12 cellular contexts compared by ENCODE assay signal in the genomic region with DNA sequence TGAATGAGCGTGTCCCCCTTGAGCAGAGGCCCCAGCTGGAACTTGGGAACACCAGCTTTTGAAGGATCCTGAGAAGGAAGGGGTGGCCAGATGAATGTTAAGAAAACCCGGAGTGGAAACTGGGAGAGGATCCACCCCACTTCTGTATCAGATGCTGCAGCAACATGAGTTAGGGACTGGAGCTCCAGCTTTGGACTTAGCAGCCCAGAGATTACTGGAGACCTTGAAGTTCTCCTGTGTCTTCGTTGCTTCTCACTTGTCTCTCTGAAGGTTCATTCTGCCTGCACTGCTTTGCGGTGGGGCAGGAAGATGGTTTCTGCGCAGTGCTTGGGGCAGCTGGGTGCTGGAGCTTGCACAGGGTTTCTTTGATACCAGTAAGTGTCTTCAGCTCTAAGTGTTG. TPM values are rescaled to one million over a fixed set of nuclear protein-coding genes. Genes with fewer than 3 reads are reported as not detected.
DNase-seq lines count a peak whose midpoint lies in the region; ATAC-seq and TF ChIP-seq lines count a peak whose summit lies in the region.
"Had no signal": no experiment of that assay in that cellular context is flagged by ENCODE, and none has a peak within 500 bp of the region (broad histone marks: within the 10 kb centered on the region; RNA-seq: fewer than 3 reads in every experiment).

No MANE protein-coding gene starts in this region.

- CTCF ChIA-PET in CD4-positive, alpha-beta T cell (lab: Charles Lee), result no interaction called here

- H3K27ac Mint-ChIP-seq in activated naive CD8-positive, alpha-beta T cell treated with anti-CD3 and anti-CD28 coated beads for 36 hours, result peak overlapping the region; percentile 26
- no peak overlapping the region for H3K27ac Mint-ChIP-seq in HFFc6
- no peak overlapping the region for H3K27ac Mint-ChIP-seq in CD4-positive, alpha-beta T cell

- H2AFZ ChIP-seq in Loucy (ENCODE audit: low read length), result no peak overlapping the region

- H3K9me2 ChIP-seq in Loucy (replicated peaks; ENCODE audit: low read depth, low read length), result no peaks in the 10 kb centered on the region

- H3K36me3 Mint-ChIP-seq in activated naive CD8-positive, alpha-beta T cell treated with anti-CD3 and anti-CD28 coated beads for 36 hours, result peaks cover 31% of the 10 kb centered on the region
- H3K36me3 Mint-ChIP-seq in HFFc6 (ENCODE audit: low read depth), result peaks cover 19% of the 10 kb centered on the region; the same call in 1 of the 2 replicates
- H3K36me3 Mint-ChIP-seq in CD4-positive, alpha-beta T cell (ENCODE audit: low read depth), result peaks cover 71% of the 10 kb centered on the region

- no peaks in the 10 kb centered on the region for H3K9me3 ChIP-seq in Loucy (ENCODE audit: insufficient read depth, low read depth, low read length)
- H3K9me3 ChIP-seq in iPS-15b (ENCODE audit: control insufficient read depth, insufficient read depth, low read length), result no peaks in the 10 kb centered on the region
- H3K9me3 ChIP-seq in CD4-positive, alpha-beta T cell (ENCODE audit: control insufficient read depth, low read length), result no peaks in the 10 kb centered on the region
- H3K9me3 ChIP-seq: colonic mucosa, right atrium auricular region had no signal

- TF ChIP-seq CTCF in Loucy (conservative IDR thresholded peaks at IDR 0.05; ENCODE audit: low read length), result no peak
- no peak for TF ChIP-seq CTCF in HFFc6 (IDR thresholded peaks at IDR 0.05)
- TF ChIP-seq CTCF in CD4-positive, alpha-beta T cell (IDR thresholded peaks at IDR 0.05), result no peak

- H3K9me3 Mint-ChIP-seq in activated naive CD8-positive, alpha-beta T cell treated with anti-CD3 and anti-CD28 coated beads for 36 hours, result no peaks in the 10 kb centered on the region
- no peaks in the 10 kb centered on the region for H3K9me3 Mint-ChIP-seq in HFFc6
- no peaks in the 10 kb centered on the region for H3K9me3 Mint-ChIP-seq in CD4-positive, alpha-beta T cell

- H3K27ac ChIP-seq in CD4-positive, alpha-beta T cell (ENCODE audit: low read depth, low read length), result no peak overlapping the region
- H3K27ac ChIP-seq: colonic mucosa, right atrium auricular region, RWPE1 had no signal

- peaks cover 65% of the 10 kb centered on the region for H4K20me1 ChIP-seq in Loucy (ENCODE audit: insufficient read depth, low read length, poor library complexity, severe bottlenecking)

- H3F3A ChIP-seq in Loucy (ENCODE audit: low read depth), result no peaks in the 10 kb centered on the region

- no peak overlapping the region for H3K9ac ChIP-seq in Loucy (ENCODE audit: low read depth, low read length, poor library complexity, severe bottlenecking)
- H3K9ac ChIP-seq in iPS-15b (ENCODE audit: low read depth, low read length), result no peak overlapping the region

- H3K4me2 ChIP-seq in Loucy (ENCODE audit: low read depth, low read length, poor library complexity, severe bottlenecking), result peak overlapping the region; percentile 13

- peak; percentile 46 for DNase-seq in EH (ENCODE audit: low read depth)
- DNase-seq in activated naive CD8-positive, alpha-beta T cell treated with anti-CD3 and anti-CD28 coated beads for 36 hours, result no peak
- no peak for DNase-seq in HFFc6
- DNase-seq in CD4-positive, alpha-beta T cell, result no peak
- DNase-seq in NOMO-1 (lab: John Stamatoyannopoulos, UW; ENCODE audit: unreplicated experiment in 2 of 2), result no peak
- DNase-seq: colonic mucosa, GF-D8 had no signal

- H3K4me3 Mint-ChIP-seq in activated naive CD8-positive, alpha-beta T cell treated with anti-CD3 and anti-CD28 coated beads for 36 hours, result no peak overlapping the region
- no peak overlapping the region for H3K4me3 Mint-ChIP-seq in HFFc6
- no peak overlapping the region for H3K4me3 Mint-ChIP-seq in CD4-positive, alpha-beta T cell

- peaks cover 96% of the 10 kb centered on the region for H3K79me2 ChIP-seq in Loucy (ENCODE audit: insufficient read depth, low read length)

- no peak for ATAC-seq in HG02870 (IDR thresholded peaks at IDR 0.05; ENCODE audit: unreplicated experiment)
- ATAC-seq in CD4-positive, alpha-beta T cell (ENCODE audit: poor library complexity), result no peak

- no peaks in the 10 kb centered on the region for H3K27me3 Mint-ChIP-seq in activated naive CD8-positive, alpha-beta T cell treated with anti-CD3 and anti-CD28 coated beads for 36 hours
- no peaks in the 10 kb centered on the region; the same call in 1 of the 2 replicates for H3K27me3 Mint-ChIP-seq in HFFc6 (ENCODE audit: insufficient read depth)
- no peaks in the 10 kb centered on the region for H3K27me3 Mint-ChIP-seq in CD4-positive, alpha-beta T cell

- H3K4me1 Mint-ChIP-seq in activated naive CD8-positive, alpha-beta T cell treated with anti-CD3 and anti-CD28 coated beads for 36 hours, result peaks cover 63% of the 10 kb centered on the region
- peaks cover 23% of the 10 kb centered on the region for H3K4me1 Mint-ChIP-seq in HFFc6 (ENCODE audit: low read depth)
- H3K4me1 Mint-ChIP-seq in CD4-positive, alpha-beta T cell (ENCODE audit: low read depth), result peaks cover 78% of the 10 kb centered on the region

- POLR2A ChIA-PET in CD4-positive, alpha-beta T cell (lab: Charles Lee), result interaction anchor here (2.4 kb wide), 1 partner anchor 9 kb away, joined by 10 read pairs; the partner anchor contains the start of gene TMEM248

- H3K36me3 ChIP-seq in Loucy (ENCODE audit: insufficient read depth, low read length), result peaks cover 3% of the 10 kb centered on the region; the same call in 1 of the 2 replicates
- H3K36me3 ChIP-seq in iPS-15b (ENCODE audit: control insufficient read depth, insufficient read depth, low read length), result no peaks in the 10 kb centered on the region
- H3K36me3 ChIP-seq: colonic mucosa, right atrium auricular region had no signal

- H3K4me1 ChIP-seq in Loucy (ENCODE audit: insufficient read depth, low read length, poor library complexity, severe bottlenecking), result peaks cover 14% of the 10 kb centered on the region
- no peaks in the 10 kb centered on the region for H3K4me1 ChIP-seq in iPS-15b (ENCODE audit: control insufficient read depth, insufficient read depth, low read length)
- H3K4me1 ChIP-seq: colonic mucosa had no signal

- H3K27me3 ChIP-seq in Loucy (ENCODE audit: insufficient read depth, low read length, poor library complexity, severe bottlenecking) (no peaks in the 10 kb centered on the region), iPS-15b (ENCODE audit: control insufficient read depth, insufficient read depth, low read length) (no peaks in the 10 kb centered on the region)
- no peaks in the 10 kb centered on the region for H3K27me3 ChIP-seq in CD4-positive, alpha-beta T cell (ENCODE audit: control insufficient read depth, insufficient read depth, low read length)
- H3K27me3 ChIP-seq: colonic mucosa, right atrium auricular region had no signal

- intact Hi-C loops in CD4-positive, alpha-beta T cell (cut with DNase I, micrococcal nuclease), result no loop called here

- no peak overlapping the region for H3K4me3 ChIP-seq in Loucy (ENCODE audit: low read length, poor library complexity, severe bottlenecking)
- H3K4me3 ChIP-seq in iPS-15b (ENCODE audit: low read depth, low read length), result peak overlapping the region; percentile 30
- H3K4me3 ChIP-seq: colonic mucosa, right atrium auricular region had no signal

RNA-seq across cellular contexts. Expression of gene TMEM248, which starts 9.3 kb away (rescaled TPM):
- 10 to 100 TPM; 80.3 to 82.6 TPM for total RNA-seq in activated naive CD8-positive, alpha-beta T cell treated with anti-CD3 and anti-CD28 coated beads for 36 hours
- total RNA-seq in HFFc6 (2021; fragmentation: NEBNext Ultra II Directional; extraction: Animal tissue kit (Norgen Biotek cat#: 25700)), result 100 to 1,000 TPM in 5 of 6 experiments, 10 to 100 TPM in 1; 97.1 to 128 (median 117) TPM
- total RNA-seq in CD4-positive, alpha-beta T cell, result 10 to 100 TPM; 64.7 to 67.4 TPM
